Comparison of ENCODE assay signal across 1 cellular context in the genomic region with DNA sequence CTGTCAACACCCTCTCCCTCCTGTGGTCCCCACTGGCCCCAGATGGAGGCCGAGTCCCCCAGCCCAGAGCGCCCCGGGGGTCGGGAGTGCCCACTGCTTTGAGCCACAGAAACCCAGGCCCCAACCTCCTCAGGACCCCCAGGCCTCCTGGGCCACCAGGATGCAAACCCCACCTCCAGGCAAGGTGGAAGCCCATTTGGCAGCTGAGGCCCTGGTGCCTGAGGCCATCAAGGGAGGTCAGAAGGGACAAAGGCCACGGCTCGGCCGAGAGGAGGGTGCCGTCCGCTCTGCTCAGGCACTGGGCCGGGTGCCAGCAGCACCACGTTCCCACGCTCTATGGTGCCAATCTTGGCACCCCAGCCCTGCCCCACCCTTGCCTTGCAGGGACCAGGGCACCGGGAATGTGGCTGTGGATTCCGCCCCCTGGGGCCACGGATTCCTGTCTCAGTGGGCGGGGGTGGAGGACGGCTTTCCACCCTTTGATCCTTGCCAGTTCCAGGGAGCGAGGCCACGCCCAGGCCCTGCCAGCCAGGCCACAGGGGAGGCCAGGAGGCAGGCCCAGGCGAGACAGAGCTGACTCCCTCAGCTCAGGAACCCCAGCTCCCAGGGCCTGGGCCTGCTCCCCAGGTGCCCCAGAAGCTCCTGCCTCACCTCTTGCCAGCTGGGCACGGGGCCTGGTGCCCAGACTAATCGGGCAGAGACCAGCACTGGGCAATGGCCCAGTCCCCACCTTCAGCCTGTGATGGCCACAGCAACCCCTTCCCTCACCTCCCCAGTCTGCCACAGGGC.
A peak's percentile ranks its signal among the peaks of the same experiment; 100 is the strongest.
TF ChIP-seq lines count a peak whose summit lies in the region.

No MANE protein-coding gene starts in this region.

TF ChIP-seq in HepG2, 621 proteins besides CTCF, POLR2A, EP300 and RAD21 (continued from another document and continues in another):
- TF ChIP-seq RBFOX2 (IDR thresholded peaks at IDR 0.05; ENCODE audit: low read depth, low read length) = 0 out of 2 replicates have a peak, but pooled peaks have one; percentile 39
- TF ChIP-seq, protein P1, sequence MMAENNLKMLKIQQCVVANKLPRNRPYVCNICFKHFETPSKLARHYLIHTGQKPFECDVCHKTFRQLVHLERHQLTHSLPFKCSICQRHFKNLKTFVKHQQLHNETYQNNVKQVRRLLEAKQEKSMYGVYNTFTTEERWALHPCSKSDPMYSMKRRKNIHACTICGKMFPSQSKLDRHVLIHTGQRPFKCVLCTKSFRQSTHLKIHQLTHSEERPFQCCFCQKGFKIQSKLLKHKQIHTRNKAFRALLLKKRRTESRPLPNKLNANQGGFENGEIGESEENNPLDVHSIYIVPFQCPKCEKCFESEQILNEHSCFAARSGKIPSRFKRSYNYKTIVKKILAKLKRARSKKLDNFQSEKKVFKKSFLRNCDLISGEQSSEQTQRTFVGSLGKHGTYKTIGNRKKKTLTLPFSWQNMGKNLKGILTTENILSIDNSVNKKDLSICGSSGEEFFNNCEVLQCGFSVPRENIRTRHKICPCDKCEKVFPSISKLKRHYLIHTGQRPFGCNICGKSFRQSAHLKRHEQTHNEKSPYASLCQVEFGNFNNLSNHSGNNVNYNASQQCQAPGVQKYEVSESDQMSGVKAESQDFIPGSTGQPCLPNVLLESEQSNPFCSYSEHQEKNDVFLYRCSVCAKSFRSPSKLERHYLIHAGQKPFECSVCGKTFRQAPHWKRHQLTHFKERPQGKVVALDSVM (CRISPR knock-in tag; IDR thresholded peaks at IDR 0.05) = peak; percentile 85
- TF ChIP-seq IRF9 (CRISPR knock-in tag; IDR thresholded peaks at IDR 0.05; ENCODE audit: borderline replicate concordance) = no peak
- no peak for TF ChIP-seq JUN (CRISPR knock-in tag; IDR thresholded peaks at IDR 0.05)
- no peak for TF ChIP-seq ARHGAP35 (CRISPR knock-in tag; IDR thresholded peaks at IDR 0.05; ENCODE audit: borderline replicate concordance)
- TF ChIP-seq ZNF343 (CRISPR knock-in tag; IDR thresholded peaks at IDR 0.05) = no peak
- peak; percentile 76 for TF ChIP-seq XRCC5 (optimal IDR thresholded peaks at IDR 0.05; ENCODE audit: low read length)
- TF ChIP-seq ZNF256 (CRISPR knock-in tag; conservative IDR thresholded peaks at IDR 0.05) = no peak
- no peak for TF ChIP-seq ZBTB20 (CRISPR knock-in tag; IDR thresholded peaks at IDR 0.05; ENCODE audit: borderline replicate concordance, low read depth)
- TF ChIP-seq CBX5 (CRISPR knock-in tag; IDR thresholded peaks at IDR 0.05; ENCODE audit: borderline replicate concordance) = no peak
- TF ChIP-seq PRMT3 (CRISPR knock-in tag; IDR thresholded peaks at IDR 0.05; ENCODE audit: borderline replicate concordance, low read depth) = no peak
- TF ChIP-seq PHF8 (CRISPR knock-in tag; IDR thresholded peaks at IDR 0.05) = no peak; the same call in 1 of the 2 replicates
- TF ChIP-seq RFX5 (IDR thresholded peaks at IDR 0.05; ENCODE audit: low read depth, low read length) = no peak
- TF ChIP-seq, protein P2, sequence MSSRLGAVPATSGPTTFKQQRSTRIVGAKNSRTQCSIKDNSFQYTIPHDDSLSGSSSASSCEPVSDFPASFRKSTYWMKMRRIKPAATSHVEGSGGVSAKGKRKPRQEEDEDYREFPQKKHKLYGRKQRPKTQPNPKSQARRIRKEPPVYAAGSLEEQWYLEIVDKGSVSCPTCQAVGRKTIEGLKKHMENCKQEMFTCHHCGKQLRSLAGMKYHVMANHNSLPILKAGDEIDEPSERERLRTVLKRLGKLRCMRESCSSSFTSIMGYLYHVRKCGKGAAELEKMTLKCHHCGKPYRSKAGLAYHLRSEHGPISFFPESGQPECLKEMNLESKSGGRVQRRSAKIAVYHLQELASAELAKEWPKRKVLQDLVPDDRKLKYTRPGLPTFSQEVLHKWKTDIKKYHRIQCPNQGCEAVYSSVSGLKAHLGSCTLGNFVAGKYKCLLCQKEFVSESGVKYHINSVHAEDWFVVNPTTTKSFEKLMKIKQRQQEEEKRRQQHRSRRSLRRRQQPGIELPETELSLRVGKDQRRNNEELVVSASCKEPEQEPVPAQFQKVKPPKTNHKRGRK (CRISPR knock-in tag; IDR thresholded peaks at IDR 0.05) = no peak
- TF ChIP-seq GZF1 (CRISPR knock-in tag; IDR thresholded peaks at IDR 0.05) = no peak
- TF ChIP-seq ZSCAN30 (CRISPR knock-in tag; IDR thresholded peaks at IDR 0.05) = no peak
- no peak for TF ChIP-seq SRY (CRISPR knock-in tag; IDR thresholded peaks at IDR 0.05)
- no peak for TF ChIP-seq MAFK (conservative IDR thresholded peaks at IDR 0.05 in 1 of 2, IDR thresholded peaks at IDR 0.05 in 1 of 2; ENCODE audit: low read length in 2 of 2)
- TF ChIP-seq, protein P3, sequence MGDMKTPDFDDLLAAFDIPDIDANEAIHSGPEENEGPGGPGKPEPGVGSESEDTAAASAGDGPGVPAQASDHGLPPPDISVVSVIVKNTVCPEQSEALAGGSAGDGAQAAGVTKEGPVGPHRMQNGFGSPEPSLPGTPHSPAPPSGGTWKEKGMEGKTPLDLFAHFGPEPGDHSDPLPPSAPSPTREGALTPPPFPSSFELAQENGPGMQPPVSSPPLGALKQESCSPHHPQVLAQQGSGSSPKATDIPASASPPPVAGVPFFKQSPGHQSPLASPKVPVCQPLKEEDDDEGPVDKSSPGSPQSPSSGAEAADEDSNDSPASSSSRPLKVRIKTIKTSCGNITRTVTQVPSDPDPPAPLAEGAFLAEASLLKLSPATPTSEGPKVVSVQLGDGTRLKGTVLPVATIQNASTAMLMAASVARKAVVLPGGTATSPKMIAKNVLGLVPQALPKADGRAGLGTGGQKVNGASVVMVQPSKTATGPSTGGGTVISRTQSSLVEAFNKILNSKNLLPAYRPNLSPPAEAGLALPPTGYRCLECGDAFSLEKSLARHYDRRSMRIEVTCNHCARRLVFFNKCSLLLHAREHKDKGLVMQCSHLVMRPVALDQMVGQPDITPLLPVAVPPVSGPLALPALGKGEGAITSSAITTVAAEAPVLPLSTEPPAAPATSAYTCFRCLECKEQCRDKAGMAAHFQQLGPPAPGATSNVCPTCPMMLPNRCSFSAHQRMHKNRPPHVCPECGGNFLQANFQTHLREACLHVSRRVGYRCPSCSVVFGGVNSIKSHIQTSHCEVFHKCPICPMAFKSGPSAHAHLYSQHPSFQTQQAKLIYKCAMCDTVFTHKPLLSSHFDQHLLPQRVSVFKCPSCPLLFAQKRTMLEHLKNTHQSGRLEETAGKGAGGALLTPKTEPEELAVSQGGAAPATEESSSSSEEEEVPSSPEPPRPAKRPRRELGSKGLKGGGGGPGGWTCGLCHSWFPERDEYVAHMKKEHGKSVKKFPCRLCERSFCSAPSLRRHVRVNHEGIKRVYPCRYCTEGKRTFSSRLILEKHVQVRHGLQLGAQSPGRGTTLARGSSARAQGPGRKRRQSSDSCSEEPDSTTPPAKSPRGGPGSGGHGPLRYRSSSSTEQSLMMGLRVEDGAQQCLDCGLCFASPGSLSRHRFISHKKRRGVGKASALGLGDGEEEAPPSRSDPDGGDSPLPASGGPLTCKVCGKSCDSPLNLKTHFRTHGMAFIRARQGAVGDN (CRISPR knock-in tag; IDR thresholded peaks at IDR 0.05) = peak; percentile 47; the same call in 1 of the 2 replicates
- no peak for TF ChIP-seq ZFP82 (CRISPR knock-in tag; IDR thresholded peaks at IDR 0.05; ENCODE audit: borderline replicate concordance)
- no peak for TF ChIP-seq GLI4 (CRISPR knock-in tag; IDR thresholded peaks at IDR 0.05; ENCODE audit: borderline replicate concordance)
- TF ChIP-seq DMTF1 (CRISPR knock-in tag; IDR thresholded peaks at IDR 0.05) = no peak
- TF ChIP-seq BHLHE40 (IDR thresholded peaks at IDR 0.05; ENCODE audit: low read length) = no peak
- TF ChIP-seq HDAC2 (CRISPR knock-in tag; IDR thresholded peaks at IDR 0.05) = 0 out of 2 replicates have a peak, but pooled peaks have one; percentile 42
- TF ChIP-seq CSRNP1 (CRISPR knock-in tag; IDR thresholded peaks at IDR 0.05) = no peak
- no peak for TF ChIP-seq ZNF737 (CRISPR knock-in tag; IDR thresholded peaks at IDR 0.05; ENCODE audit: borderline replicate concordance)
- no peak for TF ChIP-seq ZNF891 (CRISPR knock-in tag; IDR thresholded peaks at IDR 0.05)
- no peak for TF ChIP-seq KDM2A (CRISPR knock-in tag; IDR thresholded peaks at IDR 0.05; ENCODE audit: borderline replicate concordance, low read depth)
- TF ChIP-seq HDAC1 (CRISPR knock-in tag; IDR thresholded peaks at IDR 0.05) = no peak
- TF ChIP-seq, protein P4, sequence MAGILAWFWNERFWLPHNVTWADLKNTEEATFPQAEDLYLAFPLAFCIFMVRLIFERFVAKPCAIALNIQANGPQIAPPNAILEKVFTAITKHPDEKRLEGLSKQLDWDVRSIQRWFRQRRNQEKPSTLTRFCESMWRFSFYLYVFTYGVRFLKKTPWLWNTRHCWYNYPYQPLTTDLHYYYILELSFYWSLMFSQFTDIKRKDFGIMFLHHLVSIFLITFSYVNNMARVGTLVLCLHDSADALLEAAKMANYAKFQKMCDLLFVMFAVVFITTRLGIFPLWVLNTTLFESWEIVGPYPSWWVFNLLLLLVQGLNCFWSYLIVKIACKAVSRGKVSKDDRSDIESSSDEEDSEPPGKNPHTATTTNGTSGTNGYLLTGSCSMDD (CRISPR knock-in tag; IDR thresholded peaks at IDR 0.05) = no peak
- TF ChIP-seq, protein P5, sequence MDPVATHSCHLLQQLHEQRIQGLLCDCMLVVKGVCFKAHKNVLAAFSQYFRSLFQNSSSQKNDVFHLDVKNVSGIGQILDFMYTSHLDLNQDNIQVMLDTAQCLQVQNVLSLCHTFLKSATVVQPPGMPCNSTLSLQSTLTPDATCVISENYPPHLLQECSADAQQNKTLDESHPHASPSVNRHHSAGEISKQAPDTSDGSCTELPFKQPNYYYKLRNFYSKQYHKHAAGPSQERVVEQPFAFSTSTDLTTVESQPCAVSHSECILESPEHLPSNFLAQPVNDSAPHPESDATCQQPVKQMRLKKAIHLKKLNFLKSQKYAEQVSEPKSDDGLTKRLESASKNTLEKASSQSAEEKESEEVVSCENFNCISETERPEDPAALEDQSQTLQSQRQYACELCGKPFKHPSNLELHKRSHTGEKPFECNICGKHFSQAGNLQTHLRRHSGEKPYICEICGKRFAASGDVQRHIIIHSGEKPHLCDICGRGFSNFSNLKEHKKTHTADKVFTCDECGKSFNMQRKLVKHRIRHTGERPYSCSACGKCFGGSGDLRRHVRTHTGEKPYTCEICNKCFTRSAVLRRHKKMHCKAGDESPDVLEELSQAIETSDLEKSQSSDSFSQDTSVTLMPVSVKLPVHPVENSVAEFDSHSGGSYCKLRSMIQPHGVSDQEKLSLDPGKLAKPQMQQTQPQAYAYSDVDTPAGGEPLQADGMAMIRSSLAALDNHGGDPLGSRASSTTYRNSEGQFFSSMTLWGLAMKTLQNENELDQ (CRISPR knock-in tag; IDR thresholded peaks at IDR 0.05; ENCODE audit: borderline replicate concordance) = no peak
- no peak for TF ChIP-seq ZNF678 (CRISPR knock-in tag; IDR thresholded peaks at IDR 0.05)
- no peak for TF ChIP-seq ZNF253 (CRISPR knock-in tag; IDR thresholded peaks at IDR 0.05; ENCODE audit: borderline replicate concordance)
- no peak for TF ChIP-seq ZNF3 (CRISPR knock-in tag; IDR thresholded peaks at IDR 0.05)
- TF ChIP-seq ZC3H4 (CRISPR knock-in tag; IDR thresholded peaks at IDR 0.05; ENCODE audit: borderline replicate concordance) = no peak
- TF ChIP-seq HNF4A (CRISPR knock-in tag; IDR thresholded peaks at IDR 0.05) = peak; percentile 62
- TF ChIP-seq ELF3 (CRISPR knock-in tag; IDR thresholded peaks at IDR 0.05) = no peak
- TF ChIP-seq NFE2L2 (IDR thresholded peaks at IDR 0.05; ENCODE audit: low read length) = no peak
- no peak for TF ChIP-seq POLR2AphosphoS2 (IDR thresholded peaks at IDR 0.05; ENCODE audit: low read depth, low read length)
- TF ChIP-seq, protein P6, sequence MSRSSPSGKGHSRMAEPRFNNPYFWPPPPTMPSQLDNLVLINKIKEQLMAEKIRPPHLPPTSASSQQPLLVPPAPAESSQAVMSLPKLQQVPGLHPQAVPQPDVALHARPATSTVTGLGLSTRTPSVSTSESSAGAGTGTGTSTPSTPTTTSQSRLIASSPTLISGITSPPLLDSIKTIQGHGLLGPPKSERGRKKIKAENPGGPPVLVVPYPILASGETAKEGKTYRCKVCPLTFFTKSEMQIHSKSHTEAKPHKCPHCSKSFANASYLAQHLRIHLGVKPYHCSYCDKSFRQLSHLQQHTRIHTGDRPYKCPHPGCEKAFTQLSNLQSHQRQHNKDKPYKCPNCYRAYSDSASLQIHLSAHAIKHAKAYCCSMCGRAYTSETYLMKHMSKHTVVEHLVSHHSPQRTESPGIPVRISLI (CRISPR knock-in tag; IDR thresholded peaks at IDR 0.05; ENCODE audit: borderline replicate concordance) = no peak
